ENCODE assay signal across 27 cellular contexts in the genomic region with DNA sequence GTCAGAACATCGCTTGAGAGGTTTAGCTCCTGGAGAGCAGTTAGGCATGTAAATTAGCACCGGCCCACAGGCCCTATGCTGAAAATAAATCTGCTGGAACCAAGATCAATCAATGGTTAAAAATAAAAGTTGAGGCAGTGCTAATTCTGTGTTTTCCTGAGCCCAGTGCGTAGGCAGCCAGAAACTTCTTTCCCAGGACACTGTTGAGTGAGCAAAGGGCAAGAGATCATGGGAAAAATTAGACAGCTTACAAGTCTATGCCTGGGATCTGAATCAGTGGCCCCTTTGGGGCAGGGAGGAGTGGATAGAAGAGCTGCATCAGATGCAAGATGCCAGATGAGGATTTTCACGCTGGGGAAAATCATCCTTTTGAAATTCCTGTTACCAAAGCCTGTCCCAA.
"Had no signal": no experiment of that assay in that cellular context is flagged by ENCODE, and none has a peak within 500 bp of the region (broad histone marks: within the 10 kb centered on the region; RNA-seq: fewer than 3 reads in every experiment).

No MANE protein-coding gene starts in this region.

- ATAC-seq: activated CD8-positive, alpha-beta memory T cell treated with anti-CD3 and anti-CD28 coated beads, Interleukin-2, amount 10 ng/mL, durations not matched to agents 7 days and 5 days; activated CD8-positive, alpha-beta T cell treated with anti-CD3 and anti-CD28 coated beads for 36 hours; activated naive CD8-positive, alpha-beta T cell treated with anti-CD3 and anti-CD28 coated beads, Interleukin-2, amount 50 U/mL, for 24 hours; body of pancreas; lower lobe of right lung; mucosa of descending colon; stimulated activated naive CD8-positive, alpha-beta T cell treated with anti-CD3 and anti-CD28 coated beads, Interleukin-15, Interleukin-2, amounts not matched to agents 100 U/mL and 50 U/mL, for 24 hours; upper lobe of right lung had no signal

- FAIRE-seq: colon, keratinocyte had no signal

- H3K9me3 Mint-ChIP-seq: activated CD4-positive, alpha-beta T cell treated with anti-CD3 and anti-CD28 coated beads, Interleukin-2, amount 10 ng/mL, durations not matched to agents 7 days and 5 days; activated CD8-positive, alpha-beta T cell treated with anti-CD3 and anti-CD28 coated beads for 36 hours; activated naive CD8-positive, alpha-beta T cell treated with anti-CD3 and anti-CD28 coated beads, Interleukin-2, amount 50 U/mL, for 24 hours; activated T-helper 1 cell treated with anti-CD3 and anti-CD28 coated beads, Interleukin-12 subunit alpha, Interleukin-12 subunit beta, Interleukin-2, Interleukin-4 antibody, amounts not matched to agents 30 ng/mL and 10 ng/mL and 1 ng/mL, durations not matched to agents 14 hours and 24 hours and 36 hours; neural crest cell had no signal

- H3K4me3 Mint-ChIP-seq: activated CD4-positive, alpha-beta T cell treated with anti-CD3 and anti-CD28 coated beads, Interleukin-2, amount 10 ng/mL, durations not matched to agents 7 days and 5 days; activated CD8-positive, alpha-beta memory T cell treated with anti-CD3 and anti-CD28 coated beads, Interleukin-2, amount 10 ng/mL, durations not matched to agents 7 days and 5 days; activated CD8-positive, alpha-beta T cell treated with anti-CD3 and anti-CD28 coated beads for 36 hours; activated naive CD8-positive, alpha-beta T cell treated with anti-CD3 and anti-CD28 coated beads, Interleukin-2, amount 50 U/mL, for 24 hours; activated T-helper 1 cell treated with anti-CD3 and anti-CD28 coated beads, Interleukin-12 subunit alpha, Interleukin-12 subunit beta, Interleukin-2, Interleukin-4 antibody, amounts not matched to agents 30 ng/mL and 10 ng/mL and 1 ng/mL, durations not matched to agents 14 hours and 24 hours and 36 hours; neural crest cell had no signal

- H3K27me3 ChIP-seq: body of pancreas, thyroid gland, upper lobe of right lung had no signal

- H3K4me1 Mint-ChIP-seq: activated CD4-positive, alpha-beta T cell treated with anti-CD3 and anti-CD28 coated beads, Interleukin-2, amount 10 ng/mL, durations not matched to agents 7 days and 5 days; activated CD8-positive, alpha-beta memory T cell treated with anti-CD3 and anti-CD28 coated beads, Interleukin-2, amount 10 ng/mL, durations not matched to agents 7 days and 5 days; activated naive CD8-positive, alpha-beta T cell treated with anti-CD3 and anti-CD28 coated beads, Interleukin-2, amount 50 U/mL, for 24 hours had no signal

- H3K36me3 ChIP-seq: lower lobe of right lung, thyroid gland, upper lobe of right lung, WERI-Rb-1 had no signal

- H3K27ac Mint-ChIP-seq: activated CD4-positive, alpha-beta T cell treated with anti-CD3 and anti-CD28 coated beads, Interleukin-2, amount 10 ng/mL, durations not matched to agents 7 days and 5 days; activated CD8-positive, alpha-beta memory T cell treated with anti-CD3 and anti-CD28 coated beads, Interleukin-2, amount 10 ng/mL, durations not matched to agents 7 days and 5 days; activated CD8-positive, alpha-beta T cell treated with anti-CD3 and anti-CD28 coated beads for 36 hours; activated naive CD8-positive, alpha-beta T cell treated with anti-CD3 and anti-CD28 coated beads, Interleukin-2, amount 50 U/mL, for 24 hours; activated T-helper 1 cell treated with anti-CD3 and anti-CD28 coated beads, Interleukin-12 subunit alpha, Interleukin-12 subunit beta, Interleukin-2, Interleukin-4 antibody, amounts not matched to agents 30 ng/mL and 10 ng/mL and 1 ng/mL, durations not matched to agents 14 hours and 24 hours and 36 hours had no signal

- H3K9me3 ChIP-seq: body of pancreas, lower lobe of right lung, mucosa of descending colon, thyroid gland, upper lobe of right lung had no signal

- H3K27ac ChIP-seq: body of pancreas, lower lobe of right lung, thyroid gland, upper lobe of right lung, WERI-Rb-1 had no signal

- DNase-seq: activated CD4-positive, alpha-beta T cell treated with anti-CD3 and anti-CD28 coated beads, Interleukin-2, amount 10 ng/mL, durations not matched to agents 7 days and 5 days; activated CD4-positive, CD25-positive, alpha-beta regulatory T cell treated with anti-CD3 and anti-CD28 coated beads, Interleukin-2, amount 50 U/mL, for 72 hours; activated CD8-positive, alpha-beta memory T cell treated with anti-CD3 and anti-CD28 coated beads, Interleukin-2, amount 10 ng/mL, durations not matched to agents 7 days and 5 days; activated CD8-positive, alpha-beta T cell treated with anti-CD3 and anti-CD28 coated beads for 36 hours; activated gamma-delta T cell; activated naive CD4-positive, alpha-beta T cell treated with anti-CD3 and anti-CD28 coated beads, Interleukin-2, amount 50 U/mL, for 16 hours; activated naive CD8-positive, alpha-beta T cell treated with anti-CD3 and anti-CD28 coated beads, Interleukin-2, amount 50 U/mL, for 24 hours; activated T-cell treated with anti-CD3 and anti-CD28 coated beads for 4 hours; caudate nucleus; lower lobe of right lung; mesendoderm; mucosa of descending colon; posterior cingulate gyrus; retina; stimulated activated CD4-positive, alpha-beta T cell treated with anti-CD3 and anti-CD28 coated beads, Interleukin-12 subunit alpha, Interleukin-12 subunit beta, amount 100 ng/mL, for 4 hours; stimulated activated CD4-positive, alpha-beta T cell treated with anti-CD3 and anti-CD28 coated beads, Interleukin-4, amount 100 ng/mL, for 4 hours; stimulated activated naive CD8-positive, alpha-beta T cell treated with anti-CD3 and anti-CD28 coated beads, Interleukin-15, Interleukin-2, amounts not matched to agents 100 U/mL and 50 U/mL, for 24 hours; substantia nigra; SW 1271; thyroid gland; upper lobe of right lung; WERI-Rb-1 had no signal

- H3K4me3 ChIP-seq: body of pancreas, lower lobe of right lung, mucosa of descending colon, thyroid gland, upper lobe of right lung had no signal

- H3K4me1 ChIP-seq: body of pancreas, thyroid gland had no signal

- H3K27me3 Mint-ChIP-seq: activated CD4-positive, alpha-beta T cell treated with anti-CD3 and anti-CD28 coated beads, Interleukin-2, amount 10 ng/mL, durations not matched to agents 7 days and 5 days; activated CD8-positive, alpha-beta memory T cell treated with anti-CD3 and anti-CD28 coated beads, Interleukin-2, amount 10 ng/mL, durations not matched to agents 7 days and 5 days; activated CD8-positive, alpha-beta T cell treated with anti-CD3 and anti-CD28 coated beads for 36 hours had no signal

- H3K36me3 Mint-ChIP-seq: activated CD8-positive, alpha-beta memory T cell treated with anti-CD3 and anti-CD28 coated beads, Interleukin-2, amount 10 ng/mL, durations not matched to agents 7 days and 5 days had no signal
